Comparison of ENCODE assay signal across 13 cellular contexts in the genomic region with DNA sequence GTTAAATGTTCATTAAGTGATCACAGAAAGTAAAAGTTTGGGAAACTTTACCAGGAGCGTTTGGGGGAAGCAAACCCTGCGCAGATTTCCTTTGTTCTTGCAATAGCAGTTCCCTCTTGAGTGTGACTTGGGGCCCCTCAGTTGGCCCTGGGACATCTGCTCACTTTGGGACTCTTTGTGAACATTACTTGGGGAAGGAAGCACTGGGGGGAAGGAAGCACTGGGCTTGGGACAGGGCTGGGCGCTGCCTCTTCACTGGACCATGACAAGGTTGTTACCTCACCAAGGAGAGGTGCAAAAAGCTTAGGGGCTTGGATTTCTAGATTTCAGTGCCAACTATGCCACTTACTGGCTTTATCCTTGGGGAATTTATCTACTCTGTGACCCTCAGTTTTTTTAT.
DNase-seq lines count a peak whose midpoint lies in the region; ATAC-seq and TF ChIP-seq lines count a peak whose summit lies in the region.
"Had no signal": no experiment of that assay in that cellular context is flagged by ENCODE, and none has a peak within 500 bp of the region (broad histone marks: within the 10 kb centered on the region; RNA-seq: fewer than 3 reads in every experiment).

No MANE protein-coding gene starts in this region.

- no peak overlapping the region for H3K4me3 ChIP-seq in upper lobe of right lung
- H3K4me3 ChIP-seq: A549, GM23248 had no signal

- TF ChIP-seq CTCF in upper lobe of right lung (IDR thresholded peaks at IDR 0.05) = no peak

- CTCF ChIA-PET in activated CD4-positive, alpha-beta memory T cell treated with anti-CD3 and anti-CD28 coated beads for 36 hours (lab: Charles Lee) = no interaction called here

- ATAC-seq in Right ventricle myocardium superior (ENCODE audit: poor library complexity) = peak; percentile 56
- peak; percentile 33 for ATAC-seq in left lobe of liver
- peak; percentile 56 for ATAC-seq in upper lobe of right lung
- ATAC-seq in effector memory CD8-positive, alpha-beta T cell (replicated peaks) = no peak
- ATAC-seq: A549 had no signal

- no peak overlapping the region for H3K4me3 Mint-ChIP-seq in effector memory CD8-positive, alpha-beta T cell
- H3K4me3 Mint-ChIP-seq in activated CD4-positive, alpha-beta memory T cell treated with anti-CD3 and anti-CD28 coated beads for 36 hours = no peak overlapping the region
- H3K4me3 Mint-ChIP-seq: CD4-positive, alpha-beta memory T cell; IgD-negative memory B cell had no signal

- POLR2A ChIA-PET in activated CD4-positive, alpha-beta memory T cell treated with anti-CD3 and anti-CD28 coated beads for 36 hours (lab: Charles Lee) = no interaction called here

- H3K4me1 Mint-ChIP-seq in effector memory CD8-positive, alpha-beta T cell (ENCODE audit: low read depth in 2 of 2) = no peaks in the 10 kb centered on the region
- no peaks in the 10 kb centered on the region for H3K4me1 Mint-ChIP-seq in activated CD4-positive, alpha-beta memory T cell treated with anti-CD3 and anti-CD28 coated beads for 36 hours (ENCODE audit: low read depth)
- H3K4me1 Mint-ChIP-seq: CD4-positive, alpha-beta memory T cell had no signal

- no peaks in the 10 kb centered on the region for H3K27me3 ChIP-seq in upper lobe of right lung

- peaks cover 39% of the 10 kb centered on the region in 2 donors for H3K27me3 Mint-ChIP-seq in effector memory CD8-positive, alpha-beta T cell
- H3K27me3 Mint-ChIP-seq in activated CD4-positive, alpha-beta memory T cell treated with anti-CD3 and anti-CD28 coated beads for 36 hours = peaks cover 26% of the 10 kb centered on the region

- in situ Hi-C loops in KBM-7 (cut with MboI; ENCODE audit: low pct_unique_long_range_greater_than_20kb, low sequenced_read_pairs) = no loop called here

- no peaks in the 10 kb centered on the region for H3K9me3 ChIP-seq in upper lobe of right lung
- H3K9me3 ChIP-seq: A549 had no signal

- H3K4me1 ChIP-seq in upper lobe of right lung = no peaks in the 10 kb centered on the region
- H3K4me1 ChIP-seq: A549 had no signal

- H3K27ac ChIP-seq in upper lobe of right lung = no peak overlapping the region
- H3K27ac ChIP-seq: A549, GM23248 had no signal

- peak; percentile 63 for DNase-seq in Right ventricle myocardium superior
- DNase-seq in cardiac septum (ENCODE audit: low spot score) = no peak
- DNase-seq in KBM-7 = peak; percentile 37
- DNase-seq in left lobe of liver (ENCODE audit: low spot score) = no peak
- no peak for DNase-seq in upper lobe of right lung
- no peak for DNase-seq in effector memory CD8-positive, alpha-beta T cell
- no peak for DNase-seq in activated CD4-positive, alpha-beta memory T cell treated with anti-CD3 and anti-CD28 coated beads for 36 hours
- DNase-seq: CD4-positive, alpha-beta memory T cell; DMS79 treated with DMSO at 0.1 percent for 48 hours; GDM1; GM23248 had no signal

- no peaks in the 10 kb centered on the region for H3K9me3 Mint-ChIP-seq in effector memory CD8-positive, alpha-beta T cell
- H3K9me3 Mint-ChIP-seq in activated CD4-positive, alpha-beta memory T cell treated with anti-CD3 and anti-CD28 coated beads for 36 hours = no peaks in the 10 kb centered on the region
- H3K9me3 Mint-ChIP-seq: CD4-positive, alpha-beta memory T cell had no signal

- no peaks in the 10 kb centered on the region for H3K36me3 ChIP-seq in upper lobe of right lung

- intact Hi-C loops in Right ventricle myocardium superior (cut with DNase I) = no loop called here
- intact Hi-C loops in cardiac septum (cut with DNase I) = no loop called here
- intact Hi-C loops in upper lobe of right lung (cut with DNase I) = no loop called here
- intact Hi-C loops in activated CD4-positive, alpha-beta memory T cell treated with anti-CD3 and anti-CD28 coated beads for 36 hours (cut with micrococcal nuclease) = no loop called here

- H3K27ac Mint-ChIP-seq in effector memory CD8-positive, alpha-beta T cell = no peak overlapping the region
- H3K27ac Mint-ChIP-seq in activated CD4-positive, alpha-beta memory T cell treated with anti-CD3 and anti-CD28 coated beads for 36 hours = no peak overlapping the region
- H3K27ac Mint-ChIP-seq: CD4-positive, alpha-beta memory T cell; IgD-negative memory B cell had no signal

- H3K36me3 Mint-ChIP-seq in effector memory CD8-positive, alpha-beta T cell (ENCODE audit: insufficient read depth) = no peaks in the 10 kb centered on the region
- no peaks in the 10 kb centered on the region for H3K36me3 Mint-ChIP-seq in activated CD4-positive, alpha-beta memory T cell treated with anti-CD3 and anti-CD28 coated beads for 36 hours
- H3K36me3 Mint-ChIP-seq: CD4-positive, alpha-beta memory T cell; IgD-negative memory B cell had no signal

Comparison
In these comparisons a context has a peak if more than half of its experiments do, and no peak if none do; other contexts are left out.
1. DNase-seq: peak in Right ventricle myocardium superior (single experiment) and KBM-7 (single experiment); none in cardiac septum (single experiment), left lobe of liver (single experiment), upper lobe of right lung (single experiment), effector memory CD8-positive, alpha-beta T cell (0 of 3) and activated CD4-positive, alpha-beta memory T cell treated with anti-CD3 and anti-CD28 coated beads for 36 hours (single experiment).